In genomic region chr11:76506833-76507232, GRCh38 we compare ENCODE assay signal across 28 cellular contexts.
"Had no signal": no experiment of that assay in that cellular context is flagged by ENCODE, and none has a peak within 500 bp of the region (broad histone marks: within the 10 kb centered on the region; RNA-seq: fewer than 3 reads in every experiment).

No MANE protein-coding gene starts in this region.

- H3K27me3 ChIP-seq: neural progenitor cell, ovary, right lobe of liver, sigmoid colon, suprapubic skin, testis, tibial artery, transverse colon, upper lobe of left lung, vagina had no signal

- H3K9me3 Mint-ChIP-seq: naive B cell; stimulated activated memory B cell treated with anti-CD40 and anti-IgM and Interleukin-4, amounts not matched to agents 10 μg/mL and 1 μg/mL and 100 μg/mL, for 72 hours had no signal

- H3K4me2 ChIP-seq: neural progenitor cell had no signal

- H3K27ac Mint-ChIP-seq: nephron; neural progenitor cell; progenitor cell of endocrine pancreas; stimulated activated memory B cell treated with anti-CD40 and anti-IgM and Interleukin-4, amounts not matched to agents 10 μg/mL and 1 μg/mL and 100 μg/mL, for 72 hours; stimulated activated naive CD8-positive, alpha-beta T cell treated with anti-CD3 and anti-CD28 coated beads, Interleukin-15, amount 100 ng/mL, for 72 hours had no signal

- H3K79me2 ChIP-seq: parathyroid adenoma had no signal

- H3K4me3 Mint-ChIP-seq: naive B cell; nephron; neural progenitor cell; stimulated activated memory B cell treated with anti-CD40 and anti-IgM and Interleukin-4, amounts not matched to agents 10 μg/mL and 1 μg/mL and 100 μg/mL, for 72 hours; stimulated activated naive CD8-positive, alpha-beta T cell treated with anti-CD3 and anti-CD28 coated beads, Interleukin-15, amount 100 ng/mL, for 72 hours had no signal

- H3K4me1 ChIP-seq: parathyroid adenoma, psoas muscle, right lobe of liver, sigmoid colon, suprapubic skin, testis, transverse colon, upper lobe of left lung, vagina had no signal

- H3K27ac ChIP-seq: neural progenitor cell, ovary, parathyroid adenoma, psoas muscle, right lobe of liver, sigmoid colon, suprapubic skin, testis, tibial artery, transverse colon, upper lobe of left lung, vagina had no signal

- H3K4me1 Mint-ChIP-seq: naive B cell; nephron; stimulated activated memory B cell treated with anti-CD40 and anti-IgM and Interleukin-4, amounts not matched to agents 10 μg/mL and 1 μg/mL and 100 μg/mL, for 72 hours; stimulated activated naive CD8-positive, alpha-beta T cell treated with anti-CD3 and anti-CD28 coated beads, Interleukin-15, amount 100 ng/mL, for 72 hours had no signal

- DNase-seq: naive B cell; occipital lobe; ovary; posterior cingulate gyrus; psoas muscle; right cardiac atrium; right lobe of liver; sigmoid colon; small intestine; stimulated activated CD4-positive, alpha-beta T cell treated with anti-CD3 and anti-CD28 coated beads, Interleukin-1b, Interleukin-23, amount 100 ng/mL, for 48 hours; stimulated activated CD4-positive, alpha-beta T cell treated with anti-CD3 and anti-CD28 coated beads, Interleukin-4, amount 100 ng/mL, for 1 hour; stimulated activated CD4-positive, alpha-beta T cell treated with anti-CD3 and anti-CD28 coated beads, Interleukin-4, amount 100 ng/mL, for 4 hours; stimulated activated CD8-positive, alpha-beta memory T cell treated with anti-CD3 and anti-CD28 coated beads, Interleukin-4, amount 100 ng/mL, for 48 hours; stimulated activated naive CD4-positive, alpha-beta T cell; stimulated activated naive CD8-positive, alpha-beta T cell treated with anti-CD3 and anti-CD28 coated beads, Interleukin-15, amount 100 ng/mL, for 72 hours; stimulated activated naive CD8-positive, alpha-beta T cell treated with anti-CD3 and anti-CD28 coated beads, Interleukin-15, Interleukin-2, amounts not matched to agents 100 U/mL and 50 U/mL, for 24 hours; substantia nigra; testis; tibial artery; transverse colon; upper lobe of left lung had no signal

- H3K4me3 ChIP-seq: neural progenitor cell, ovary, psoas muscle, right lobe of liver, sigmoid colon, suprapubic skin, testis, tibial artery, transverse colon, upper lobe of left lung, vagina had no signal

- H3K27me3 Mint-ChIP-seq: naive B cell; progenitor cell of endocrine pancreas; stimulated activated memory B cell treated with anti-CD40 and anti-IgM and Interleukin-4, amounts not matched to agents 10 μg/mL and 1 μg/mL and 100 μg/mL, for 72 hours; stimulated activated naive CD8-positive, alpha-beta T cell treated with anti-CD3 and anti-CD28 coated beads, Interleukin-15, amount 100 ng/mL, for 72 hours had no signal

- H2AFZ ChIP-seq: neural progenitor cell, parathyroid adenoma had no signal

- ATAC-seq: psoas muscle; right cardiac atrium; right lobe of liver; stimulated activated memory B cell treated with anti-CD40 and anti-IgM and Interleukin-4, amounts not matched to agents 10 μg/mL and 1 μg/mL and 100 μg/mL, for 72 hours; stimulated activated naive CD8-positive, alpha-beta T cell treated with anti-CD3 and anti-CD28 coated beads, Interleukin-15, amount 100 ng/mL, for 72 hours; stimulated activated naive CD8-positive, alpha-beta T cell treated with anti-CD3 and anti-CD28 coated beads, Interleukin-15, Interleukin-2, amounts not matched to agents 100 U/mL and 50 U/mL, for 24 hours had no signal

- H3K36me3 ChIP-seq: ovary, right lobe of liver, tibial artery, vagina had no signal
